In genomic region chr7:142412551-142413193, GRCh38 we compare ENCODE assay signal across 1 cellular context.
TF ChIP-seq lines count a peak whose summit lies in the region.

No MANE protein-coding gene starts in this region.

TF ChIP-seq in Ishikawa, 13 proteins besides CTCF, POLR2A, EP300 and RAD21 (continued from another document):
- TF ChIP-seq, protein P1, sequence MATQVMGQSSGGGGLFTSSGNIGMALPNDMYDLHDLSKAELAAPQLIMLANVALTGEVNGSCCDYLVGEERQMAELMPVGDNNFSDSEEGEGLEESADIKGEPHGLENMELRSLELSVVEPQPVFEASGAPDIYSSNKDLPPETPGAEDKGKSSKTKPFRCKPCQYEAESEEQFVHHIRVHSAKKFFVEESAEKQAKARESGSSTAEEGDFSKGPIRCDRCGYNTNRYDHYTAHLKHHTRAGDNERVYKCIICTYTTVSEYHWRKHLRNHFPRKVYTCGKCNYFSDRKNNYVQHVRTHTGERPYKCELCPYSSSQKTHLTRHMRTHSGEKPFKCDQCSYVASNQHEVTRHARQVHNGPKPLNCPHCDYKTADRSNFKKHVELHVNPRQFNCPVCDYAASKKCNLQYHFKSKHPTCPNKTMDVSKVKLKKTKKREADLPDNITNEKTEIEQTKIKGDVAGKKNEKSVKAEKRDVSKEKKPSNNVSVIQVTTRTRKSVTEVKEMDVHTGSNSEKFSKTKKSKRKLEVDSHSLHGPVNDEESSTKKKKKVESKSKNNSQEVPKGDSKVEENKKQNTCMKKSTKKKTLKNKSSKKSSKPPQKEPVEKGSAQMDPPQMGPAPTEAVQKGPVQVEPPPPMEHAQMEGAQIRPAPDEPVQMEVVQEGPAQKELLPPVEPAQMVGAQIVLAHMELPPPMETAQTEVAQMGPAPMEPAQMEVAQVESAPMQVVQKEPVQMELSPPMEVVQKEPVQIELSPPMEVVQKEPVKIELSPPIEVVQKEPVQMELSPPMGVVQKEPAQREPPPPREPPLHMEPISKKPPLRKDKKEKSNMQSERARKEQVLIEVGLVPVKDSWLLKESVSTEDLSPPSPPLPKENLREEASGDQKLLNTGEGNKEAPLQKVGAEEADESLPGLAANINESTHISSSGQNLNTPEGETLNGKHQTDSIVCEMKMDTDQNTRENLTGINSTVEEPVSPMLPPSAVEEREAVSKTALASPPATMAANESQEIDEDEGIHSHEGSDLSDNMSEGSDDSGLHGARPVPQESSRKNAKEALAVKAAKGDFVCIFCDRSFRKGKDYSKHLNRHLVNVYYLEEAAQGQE (IDR thresholded peaks at IDR 0.05; ENCODE audit: low read depth) = no peak
